ENCODE assay signal across 20 cellular contexts in genomic region chr9:108003551-108003950, GRCh38.
"Had no signal": no experiment of that assay in that cellular context is flagged by ENCODE, and none has a peak within 500 bp of the region (broad histone marks: within the 10 kb centered on the region; RNA-seq: fewer than 3 reads in every experiment).

No MANE protein-coding gene starts in this region.

- H3K4me3 Mint-ChIP-seq: dendritic cell treated with granulocyte-macrophage colony-stimulating factor and Interleukin-4, amounts not matched to agents 40 ng/mL and 50 ng/mL, for 4 days; mesothelial cell of epicardium; naive B cell had no signal

- H3K27me3 ChIP-seq: colonic mucosa, esophagus muscularis mucosa, gastrocnemius medialis, left lung had no signal

- H3K4me1 Mint-ChIP-seq: naive B cell had no signal

- H3K4me3 ChIP-seq: colonic mucosa, esophagus muscularis mucosa, gastrocnemius medialis, heart right ventricle, left lung, lower lobe of right lung, mucosa of descending colon had no signal

- H3K27ac ChIP-seq: colonic mucosa, gastrocnemius medialis, heart right ventricle, lower lobe of right lung had no signal

- DNase-seq: colonic mucosa; cortex of kidney; effector memory CD4-positive, alpha-beta T cell; foreskin fibroblast; foreskin melanocyte; gastrocnemius medialis; glutamatergic neuron; head of caudate nucleus; heart right ventricle; hippocampal formation; left cardiac atrium; left lung; left ventricle myocardium superior; lower lobe of right lung; mesenchymal stem cell; mucosa of descending colon; naive B cell had no signal

- H3K9me3 Mint-ChIP-seq: dendritic cell treated with granulocyte-macrophage colony-stimulating factor and Interleukin-4, amounts not matched to agents 40 ng/mL and 50 ng/mL, for 4 days; mesothelial cell of epicardium had no signal

- H3K4me1 ChIP-seq: colonic mucosa, gastrocnemius medialis, left lung had no signal

- H3K36me3 Mint-ChIP-seq: mesothelial cell of epicardium had no signal

- H3K9me3 ChIP-seq: colonic mucosa, esophagus muscularis mucosa, gastrocnemius medialis, heart right ventricle, left lung, lower lobe of right lung, mucosa of descending colon had no signal

- H3K36me3 ChIP-seq: colonic mucosa, esophagus muscularis mucosa, gastrocnemius medialis, heart right ventricle, left lung, lower lobe of right lung had no signal
